ENCODE assay signal across 1 cellular context in the genomic region with DNA sequence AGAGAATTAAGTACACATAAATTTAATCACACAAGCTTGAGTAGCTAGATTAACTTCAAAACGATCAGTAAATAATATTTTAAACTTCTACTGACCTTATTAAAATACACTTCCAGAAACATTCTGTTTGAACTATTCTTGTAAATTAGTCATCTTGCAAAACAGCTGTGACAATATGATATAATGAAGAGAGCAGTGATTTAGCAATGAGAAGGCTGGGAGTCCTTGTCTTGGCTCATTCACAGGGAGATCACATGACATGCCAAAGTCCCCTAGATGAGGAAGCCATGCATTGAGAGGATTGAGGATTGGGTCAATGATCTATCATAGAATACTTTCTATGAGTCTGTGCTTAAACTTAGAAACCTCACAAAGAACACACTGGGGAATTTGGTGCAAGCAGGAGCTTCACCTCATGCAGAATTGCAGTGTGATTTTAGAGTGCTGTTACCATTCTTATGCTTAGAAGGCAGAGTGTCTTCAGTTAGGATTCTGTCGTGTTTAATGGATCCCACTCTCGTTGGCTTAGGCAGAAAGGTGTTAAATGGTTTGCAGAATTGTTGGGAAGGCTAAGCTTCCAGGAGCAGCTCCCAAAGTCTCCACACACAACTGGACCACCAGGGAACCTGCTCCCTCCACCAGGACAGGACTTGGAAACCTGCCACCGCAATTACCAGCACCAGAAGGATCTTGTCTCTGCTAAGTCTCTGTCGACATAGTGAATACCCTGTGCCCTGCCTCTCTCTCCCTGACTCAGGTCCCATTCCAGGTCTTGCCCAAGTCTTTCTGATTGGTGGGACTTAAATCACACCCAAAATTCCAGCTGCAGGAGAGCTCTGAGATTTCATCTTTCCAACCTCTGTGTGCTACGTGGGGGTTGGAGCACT.
TF ChIP-seq lines count a peak whose summit lies in the region.

No MANE protein-coding gene starts in this region.

TF ChIP-seq in A549, 52 proteins besides CTCF, POLR2A, EP300 and RAD21 (continued from another document):
- TF ChIP-seq REST (IDR thresholded peaks at IDR 0.05) (no peak), HOXB5 (CRISPR knock-in tag; IDR thresholded peaks at IDR 0.05) (no peak), FOSL2 (IDR thresholded peaks at IDR 0.05) (no peak), FOSL2 (CRISPR knock-in tag; IDR thresholded peaks at IDR 0.05) (no peak), ATOH8 (CRISPR knock-in tag; IDR thresholded peaks at IDR 0.05; ENCODE audit: low read depth) (no peak), FOXS1 (CRISPR knock-in tag; IDR thresholded peaks at IDR 0.05) (no peak), JUNB (IDR thresholded peaks at IDR 0.05) (no peak), KDM5A (IDR thresholded peaks at IDR 0.05) (no peak), RFX5 (IDR thresholded peaks at IDR 0.05) (no peak), TFCP2L1 (CRISPR knock-in tag; IDR thresholded peaks at IDR 0.05) (no peak)
- TF ChIP-seq, protein P1, sequence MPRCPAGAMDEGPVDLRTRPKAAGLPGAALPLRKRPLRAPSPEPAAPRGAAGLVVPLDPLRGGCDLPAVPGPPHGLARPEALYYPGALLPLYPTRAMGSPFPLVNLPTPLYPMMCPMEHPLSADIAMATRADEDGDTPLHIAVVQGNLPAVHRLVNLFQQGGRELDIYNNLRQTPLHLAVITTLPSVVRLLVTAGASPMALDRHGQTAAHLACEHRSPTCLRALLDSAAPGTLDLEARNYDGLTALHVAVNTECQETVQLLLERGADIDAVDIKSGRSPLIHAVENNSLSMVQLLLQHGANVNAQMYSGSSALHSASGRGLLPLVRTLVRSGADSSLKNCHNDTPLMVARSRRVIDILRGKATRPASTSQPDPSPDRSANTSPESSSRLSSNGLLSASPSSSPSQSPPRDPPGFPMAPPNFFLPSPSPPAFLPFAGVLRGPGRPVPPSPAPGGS (IDR thresholded peaks at IDR 0.05), result no peak
